In the genomic region with DNA sequence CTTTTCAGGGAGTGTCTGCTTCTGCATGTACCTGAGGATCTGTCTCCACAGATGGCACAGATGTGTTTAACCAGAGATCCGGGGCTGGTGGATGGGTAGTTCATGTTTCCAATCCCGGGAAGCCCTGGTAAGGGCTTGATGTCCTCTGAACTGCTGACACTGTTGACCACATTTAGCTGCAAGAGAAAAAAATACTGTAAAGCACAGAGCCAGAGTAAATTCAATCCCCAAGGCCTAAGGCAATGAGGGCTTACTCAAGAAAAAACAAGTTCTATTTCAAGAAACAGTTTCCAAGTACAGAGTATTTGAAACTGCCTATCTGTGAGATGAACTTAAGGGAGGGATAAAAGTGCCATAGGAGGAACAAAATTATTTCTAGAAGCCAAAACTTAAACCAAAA, we compare ENCODE assay signal across 25 cellular contexts. TPM values are rescaled to one million over a fixed set of nuclear protein-coding genes. Genes with fewer than 3 reads are reported as not detected.
"Had no signal": no experiment of that assay in that cellular context is flagged by ENCODE, and none has a peak within 500 bp of the region (broad histone marks: within the 10 kb centered on the region; RNA-seq: fewer than 3 reads in every experiment).

No MANE protein-coding gene starts in this region.

- DNase-seq: colonic mucosa; cortex of kidney; effector CD8-positive, alpha-beta T cell; effector memory CD8-positive, alpha-beta T cell; endodermal cell; erythroblast; esophagus squamous epithelium; foreskin fibroblast; glutamatergic neuron; head of caudate nucleus; heart right ventricle; hippocampal formation; left cardiac atrium; left lung; left ventricle myocardium superior; lower lobe of right lung; mesenchymal stem cell; mucosa of descending colon; naive B cell had no signal

- H3K36me3 ChIP-seq: colonic mucosa, esophagus squamous epithelium, heart right ventricle, left lung, lower lobe of right lung had no signal

- H3K27ac ChIP-seq: colonic mucosa, epithelial cell of prostate, esophagus squamous epithelium, heart right ventricle, left lung, lower lobe of right lung had no signal

- ATAC-seq: effector memory CD8-positive, alpha-beta T cell; heart right ventricle; left cardiac atrium; left lung; left ventricle myocardium superior; lower lobe of right lung; mucosa of descending colon had no signal

- H3K9me3 ChIP-seq: colonic mucosa, esophagus squamous epithelium, heart right ventricle, left lung, lower lobe of right lung, mucosa of descending colon had no signal

- H3K4me1 ChIP-seq: colonic mucosa had no signal

- H3K4me3 ChIP-seq: colonic mucosa, esophagus squamous epithelium, heart right ventricle, left lung, lower lobe of right lung, mucosa of descending colon had no signal

- H3K27me3 ChIP-seq: colonic mucosa, left lung had no signal

RNA-seq across cellular contexts. Expression of gene RXRG, which starts 25.1 kb away (rescaled TPM):
- total RNA-seq: dermis microvascular lymphatic vessel endothelial cell, glomerular endothelial cell, kidney epithelial cell, lung microvascular endothelial cell had no signal
- polyA plus RNA-seq: keratinocyte had no signal
